In the genomic region with DNA sequence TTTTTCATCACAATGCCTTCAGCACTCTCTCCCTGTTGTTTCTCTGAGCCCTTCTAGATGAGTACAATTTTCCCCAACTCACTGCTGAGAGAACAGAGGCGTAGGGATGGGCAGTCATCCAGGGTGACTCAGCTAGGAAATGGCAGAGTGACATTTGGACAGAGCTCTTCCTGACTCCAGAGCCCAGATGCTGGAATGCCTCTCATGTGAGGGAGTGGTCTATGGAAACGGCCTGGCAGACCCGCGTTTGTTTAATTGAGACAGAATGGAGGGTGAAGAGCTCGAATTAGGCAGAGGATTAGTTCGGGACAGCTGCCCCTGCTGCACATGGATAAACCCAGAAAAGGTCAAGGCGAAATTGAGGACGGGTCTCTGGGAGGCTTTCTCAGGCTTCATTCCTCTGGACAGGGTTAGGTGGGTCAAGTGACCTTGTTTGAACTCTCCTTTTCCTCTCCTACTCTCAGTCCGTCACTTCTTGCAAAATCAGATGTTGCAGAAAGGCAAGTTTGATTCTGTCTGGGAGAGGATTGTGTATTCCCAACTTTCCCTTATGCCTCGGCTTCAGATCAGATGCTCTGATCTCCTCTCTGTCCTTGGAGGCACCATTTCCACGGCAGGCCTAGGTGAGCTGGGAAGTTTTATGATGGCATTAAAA, we compare ENCODE assay signal across 8 cellular contexts. TPM values are rescaled to one million over a fixed set of nuclear protein-coding genes. Genes with fewer than 3 reads are reported as not detected.
DNase-seq lines count a peak whose midpoint lies in the region; ATAC-seq and TF ChIP-seq lines count a peak whose summit lies in the region.

No MANE protein-coding gene starts in this region.

- intact Hi-C loops in activated CD4-positive, alpha-beta T cell treated with anti-CD3 and anti-CD28 coated beads for 36 hours (cut with DNase I, micrococcal nuclease) = loop anchor here in 1 of 2 experiments (10.0 kb wide), 1 partner anchor 455 kb away; a partner anchor contains a TSS

- no peak overlapping the region for H3K4me3 ChIP-seq in SU-DHL-6 (ENCODE audit: insufficient read depth, low read length, poor library complexity, severe bottlenecking)

- H3K4me2 ChIP-seq in SU-DHL-6 (ENCODE audit: low read depth, low read length, poor library complexity, severe bottlenecking) = peak overlapping the region; percentile 32

- DNase-seq in ELF-1 (ENCODE audit: low read depth, low spot score) = peak; percentile 58
- DNase-seq in glutamatergic neuron = no peak
- peak; percentile 89 for DNase-seq in pulmonary artery endothelial cell (ENCODE audit: low read depth, low spot score)
- no peak for DNase-seq in immature natural killer cell
- no peak for DNase-seq in activated CD4-positive, alpha-beta T cell treated with anti-CD3 and anti-CD28 coated beads for 36 hours
- DNase-seq in activated naive CD4-positive, alpha-beta T cell treated with anti-CD3 and anti-CD28 coated beads, Interleukin-2, amount 10 ng/mL, durations not matched to agents 7 days and 5 days = no peak
- DNase-seq in stimulated activated CD4-positive, alpha-beta T cell treated with anti-CD3 and anti-CD28 coated beads, Interleukin-4, amount 100 ng/mL, for 4 hours = no peak

- H3K4me3 Mint-ChIP-seq in glutamatergic neuron (ENCODE audit: unreplicated experiment) (no peak overlapping the region), immature natural killer cell (no peak overlapping the region)
- no peak overlapping the region for H3K4me3 Mint-ChIP-seq in activated CD4-positive, alpha-beta T cell treated with anti-CD3 and anti-CD28 coated beads for 36 hours
- no peak overlapping the region for H3K4me3 Mint-ChIP-seq in activated naive CD4-positive, alpha-beta T cell treated with anti-CD3 and anti-CD28 coated beads, Interleukin-2, amount 10 ng/mL, durations not matched to agents 7 days and 5 days

- ATAC-seq in activated CD4-positive, alpha-beta T cell treated with anti-CD3 and anti-CD28 coated beads for 36 hours = no peak

- no peak for TF ChIP-seq CTCF in SU-DHL-6 (IDR thresholded peaks at IDR 0.05; ENCODE audit: insufficient read depth, low read length, poor library complexity, severe bottlenecking)
- no peak for TF ChIP-seq CTCF in glutamatergic neuron (IDR thresholded peaks at IDR 0.05; ENCODE audit: partially characterized antibody, unreplicated experiment)

- 0 out of 2 replicates have a peak overlapping the region, but pooled peaks have one; percentile 24 for H3K9ac ChIP-seq in SU-DHL-6 (ENCODE audit: low read length)

- H3K9me3 ChIP-seq in SU-DHL-6 (ENCODE audit: insufficient read depth, low read length) = no peaks in the 10 kb centered on the region

- H3K4me1 Mint-ChIP-seq in glutamatergic neuron (ENCODE audit: low read depth, unreplicated experiment) (peaks cover 6% of the 10 kb centered on the region), immature natural killer cell (peaks cover 10 to 26% of the 10 kb centered on the region in 2 donors)
- peaks cover 5% of the 10 kb centered on the region for H3K4me1 Mint-ChIP-seq in activated CD4-positive, alpha-beta T cell treated with anti-CD3 and anti-CD28 coated beads for 36 hours
- peaks cover 14% of the 10 kb centered on the region for H3K4me1 Mint-ChIP-seq in activated naive CD4-positive, alpha-beta T cell treated with anti-CD3 and anti-CD28 coated beads, Interleukin-2, amount 10 ng/mL, durations not matched to agents 7 days and 5 days

- H3K36me3 Mint-ChIP-seq in glutamatergic neuron (ENCODE audit: unreplicated experiment) (peaks cover 4% of the 10 kb centered on the region), immature natural killer cell (peaks cover 0 to 6% (median 3%) of the 10 kb centered on the region in 3 donors)
- no peaks in the 10 kb centered on the region for H3K36me3 Mint-ChIP-seq in activated CD4-positive, alpha-beta T cell treated with anti-CD3 and anti-CD28 coated beads for 36 hours (ENCODE audit: low read depth)
- no peaks in the 10 kb centered on the region for H3K36me3 Mint-ChIP-seq in activated naive CD4-positive, alpha-beta T cell treated with anti-CD3 and anti-CD28 coated beads, Interleukin-2, amount 10 ng/mL, durations not matched to agents 7 days and 5 days

- no peaks in the 10 kb centered on the region for H3K36me3 ChIP-seq in SU-DHL-6 (ENCODE audit: low read length)

- CTCF ChIA-PET in activated CD4-positive, alpha-beta T cell treated with anti-CD3 and anti-CD28 coated beads for 36 hours (lab: Charles Lee) = interaction anchor here (0.6 to 2.1 kb wide), 3 partner anchors 9 to 102 kb away, joined by 3 to 4 read pairs (median 3); no protein-coding TSS in a partner anchor
- CTCF ChIA-PET in activated naive CD4-positive, alpha-beta T cell treated with anti-CD3 and anti-CD28 coated beads, Interleukin-2, amount 10 ng/mL, durations not matched to agents 7 days and 5 days (lab: Charles Lee) = no interaction called here

- H3K79me2 ChIP-seq in SU-DHL-6 (ENCODE audit: insufficient read depth, low read length) = no peaks in the 10 kb centered on the region

- H3K9me2 ChIP-seq in SU-DHL-6 (replicated peaks; ENCODE audit: insufficient read depth, low read length) = no peaks in the 10 kb centered on the region

- H4K20me1 ChIP-seq in SU-DHL-6 (ENCODE audit: low read depth, low read length) = no peaks in the 10 kb centered on the region

- H3F3A ChIP-seq in SU-DHL-6 (ENCODE audit: insufficient read depth) = peaks cover 4% of the 10 kb centered on the region; the same call in 1 of the 2 replicates

- H3K27me3 Mint-ChIP-seq in glutamatergic neuron (ENCODE audit: unreplicated experiment) = peaks cover 1% of the 10 kb centered on the region
- peaks cover 17 to 28% (median 22%) of the 10 kb centered on the region in 3 donors for H3K27me3 Mint-ChIP-seq in immature natural killer cell (ENCODE audit: low read depth in 3 of 3)
- peaks cover 71% of the 10 kb centered on the region for H3K27me3 Mint-ChIP-seq in activated CD4-positive, alpha-beta T cell treated with anti-CD3 and anti-CD28 coated beads for 36 hours
- peaks cover 73% of the 10 kb centered on the region for H3K27me3 Mint-ChIP-seq in activated naive CD4-positive, alpha-beta T cell treated with anti-CD3 and anti-CD28 coated beads, Interleukin-2, amount 10 ng/mL, durations not matched to agents 7 days and 5 days

- POLR2A ChIA-PET in activated CD4-positive, alpha-beta T cell treated with anti-CD3 and anti-CD28 coated beads for 36 hours (lab: Charles Lee) = no interaction called here

- no peaks in the 10 kb centered on the region for H3K27me3 ChIP-seq in SU-DHL-6 (ENCODE audit: low read length)

- H3K9me3 Mint-ChIP-seq in glutamatergic neuron (ENCODE audit: unreplicated experiment) (no peaks in the 10 kb centered on the region), immature natural killer cell (peaks cover 0 to 1% (median 0%) of the 10 kb centered on the region in 6 donors)
- no peaks in the 10 kb centered on the region for H3K9me3 Mint-ChIP-seq in activated CD4-positive, alpha-beta T cell treated with anti-CD3 and anti-CD28 coated beads for 36 hours (ENCODE audit: low read depth)
- no peaks in the 10 kb centered on the region for H3K9me3 Mint-ChIP-seq in activated naive CD4-positive, alpha-beta T cell treated with anti-CD3 and anti-CD28 coated beads, Interleukin-2, amount 10 ng/mL, durations not matched to agents 7 days and 5 days

- no peak overlapping the region for H3K27ac ChIP-seq in SU-DHL-6 (ENCODE audit: low read depth, low read length)

- H3K27ac Mint-ChIP-seq in glutamatergic neuron (ENCODE audit: unreplicated experiment) (peak overlapping the region; percentile 53), immature natural killer cell (no peak overlapping the region)
- no peak overlapping the region for H3K27ac Mint-ChIP-seq in activated CD4-positive, alpha-beta T cell treated with anti-CD3 and anti-CD28 coated beads for 36 hours
- H3K27ac Mint-ChIP-seq in activated naive CD4-positive, alpha-beta T cell treated with anti-CD3 and anti-CD28 coated beads, Interleukin-2, amount 10 ng/mL, durations not matched to agents 7 days and 5 days = no peak overlapping the region

- H2AFZ ChIP-seq in SU-DHL-6 (ENCODE audit: low read depth, low read length, severe bottlenecking) = no peak overlapping the region

RNA-seq across cellular contexts. Expression of a gene that starts 7.6 kb away (rescaled TPM):
- 2.7 TPM for total RNA-seq in glutamatergic neuron (ENCODE audit: unreplicated experiment)
- 30.9 and 56.3 TPM in 2 replicates for total RNA-seq in pulmonary artery endothelial cell
- polyA plus RNA-seq in immature natural killer cell = 1 to 10 TPM in 2 of 3 donors, under 1 TPM in 1; 0.31 to 2.8 (median 1.9) TPM
- total RNA-seq in activated CD4-positive, alpha-beta T cell treated with anti-CD3 and anti-CD28 coated beads for 36 hours = not detected

Comparison
In these comparisons a context has a peak if more than half of its experiments do, and no peak if none do; other contexts are left out.
1. DNase-seq: peak in ELF-1 (single experiment) and pulmonary artery endothelial cell (single experiment); none in glutamatergic neuron (single experiment), immature natural killer cell (0 of 3), activated CD4-positive, alpha-beta T cell treated with anti-CD3 and anti-CD28 coated beads for 36 hours (single experiment), activated naive CD4-positive, alpha-beta T cell treated with anti-CD3 and anti-CD28 coated beads, Interleukin-2, amount 10 ng/mL, durations not matched to agents 7 days and 5 days (single experiment) and stimulated activated CD4-positive, alpha-beta T cell treated with anti-CD3 and anti-CD28 coated beads, Interleukin-4, amount 100 ng/mL, for 4 hours (0 of 2).